20 cellular contexts compared by ENCODE assay signal in the genomic region with DNA sequence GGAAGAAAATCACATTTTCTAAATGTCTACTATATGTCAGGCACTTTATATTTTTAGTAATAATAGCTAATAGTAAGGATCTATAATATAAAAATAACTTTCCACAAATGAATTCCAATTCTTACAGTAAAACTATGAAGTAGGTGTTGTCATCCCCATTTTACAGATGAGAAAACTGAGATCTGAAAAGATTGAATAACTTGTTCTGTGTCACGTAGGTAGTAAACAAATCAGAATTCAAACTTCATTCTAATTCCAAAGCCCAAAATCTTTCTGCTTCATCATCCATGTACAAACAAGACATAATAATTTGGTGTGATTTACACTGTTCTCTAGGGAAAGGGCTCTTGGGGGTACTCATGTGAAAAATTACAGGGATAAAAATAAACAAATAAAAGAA.
"Had no signal": no experiment of that assay in that cellular context is flagged by ENCODE, and none has a peak within 500 bp of the region (broad histone marks: within the 10 kb centered on the region; RNA-seq: fewer than 3 reads in every experiment).

No MANE protein-coding gene starts in this region.

- H2AFZ ChIP-seq: parathyroid adenoma had no signal

- H3K9me3 Mint-ChIP-seq: activated naive CD8-positive, alpha-beta T cell treated with anti-CD3 and anti-CD28 coated beads, Interleukin-2, amount 10 ng/mL, durations not matched to agents 7 days and 5 days; endodermal cell; mesothelial cell of epicardium; WTC11 had no signal

- H3K27me3 Mint-ChIP-seq: activated naive CD8-positive, alpha-beta T cell treated with anti-CD3 and anti-CD28 coated beads, Interleukin-2, amount 10 ng/mL, durations not matched to agents 7 days and 5 days; brain; natural killer cell treated with Interleukin-12 subunit alpha and Interleukin-12 subunit beta and Interleukin-15 and Interleukin-18, amount 100 ng/mL, for 72 hours had no signal

- H3K9ac ChIP-seq: parathyroid adenoma had no signal

- H3K27ac ChIP-seq: neutrophil, parathyroid adenoma had no signal

- FAIRE-seq: colon, frontal cortex had no signal

- H3K36me3 ChIP-seq: neutrophil, transverse colon, vagina had no signal

- H3K36me3 Mint-ChIP-seq: activated naive CD8-positive, alpha-beta T cell treated with anti-CD3 and anti-CD28 coated beads, Interleukin-2, amount 10 ng/mL, durations not matched to agents 7 days and 5 days; brain; mesothelial cell of epicardium; natural killer cell treated with Interleukin-12 subunit alpha and Interleukin-12 subunit beta and Interleukin-15 and Interleukin-18, amount 100 ng/mL, for 72 hours; WTC11 had no signal

- H3K4me3 Mint-ChIP-seq: activated CD4-positive, alpha-beta T cell treated with anti-CD3 and anti-CD28 coated beads for 36 hours; activated naive CD8-positive, alpha-beta T cell treated with anti-CD3 and anti-CD28 coated beads, Interleukin-2, amount 10 ng/mL, durations not matched to agents 7 days and 5 days; endodermal cell; mesothelial cell of epicardium; natural killer cell treated with Interleukin-12 subunit alpha and Interleukin-12 subunit beta and Interleukin-15 and Interleukin-18, amount 100 ng/mL, for 72 hours; WTC11 had no signal

- H3K27ac Mint-ChIP-seq: activated CD4-positive, alpha-beta T cell treated with anti-CD3 and anti-CD28 coated beads for 36 hours; activated naive CD8-positive, alpha-beta T cell treated with anti-CD3 and anti-CD28 coated beads, Interleukin-2, amount 10 ng/mL, durations not matched to agents 7 days and 5 days; endodermal cell; natural killer cell treated with Interleukin-12 subunit alpha and Interleukin-12 subunit beta and Interleukin-15 and Interleukin-18, amount 100 ng/mL, for 72 hours; WTC11 had no signal

- H3K79me2 ChIP-seq: parathyroid adenoma had no signal

- ATAC-seq: activated CD4-positive, alpha-beta T cell treated with anti-CD3 and anti-CD28 coated beads for 36 hours; natural killer cell treated with Interleukin-12 subunit alpha and Interleukin-12 subunit beta and Interleukin-15 and Interleukin-18, amount 100 ng/mL, for 72 hours; WTC11 had no signal

- DNase-seq: activated CD4-positive, alpha-beta T cell treated with anti-CD3 and anti-CD28 coated beads for 36 hours; activated CD4-positive, alpha-beta T cell treated with anti-CD3 and anti-CD28 coated beads, Interleukin-2, amount 50 U/mL, for 48 hours; activated naive CD4-positive, alpha-beta T cell treated with Interleukin-2 at 50 U/mL for 16 hours; activated naive CD8-positive, alpha-beta T cell treated with anti-CD3 and anti-CD28 coated beads, Interleukin-2, amount 10 ng/mL, durations not matched to agents 7 days and 5 days; central memory CD4-positive, alpha-beta T cell; endodermal cell; stimulated activated CD4-positive, alpha-beta T cell treated with anti-CD3 and anti-CD28 coated beads, Interleukin-2, amount 100 ng/mL, for 24 hours; stimulated activated naive CD4-positive, alpha-beta T cell treated with Interleukin-2 at 50 U/mL for 16 hours had no signal

- H3K9me3 ChIP-seq: neutrophil, transverse colon, vagina had no signal

- H3K4me1 Mint-ChIP-seq: activated CD4-positive, alpha-beta T cell treated with anti-CD3 and anti-CD28 coated beads for 36 hours; activated naive CD8-positive, alpha-beta T cell treated with anti-CD3 and anti-CD28 coated beads, Interleukin-2, amount 10 ng/mL, durations not matched to agents 7 days and 5 days had no signal

- H3K27me3 ChIP-seq: dorsolateral prefrontal cortex, neutrophil, transverse colon, vagina had no signal

- H3K4me1 ChIP-seq: parathyroid adenoma had no signal

- H3K4me3 ChIP-seq: dorsolateral prefrontal cortex, lung, transverse colon, vagina had no signal
